In genomic region chr17:62986549-62986948, GRCh38 we compare ENCODE assay signal across 24 cellular contexts.
"Had no signal": no experiment of that assay in that cellular context is flagged by ENCODE, and none has a peak within 500 bp of the region (broad histone marks: within the 10 kb centered on the region; RNA-seq: fewer than 3 reads in every experiment).

No MANE protein-coding gene starts in this region.

- H3K9me3 ChIP-seq: body of pancreas, gastrocnemius medialis had no signal

- ATAC-seq: body of pancreas; effector memory CD8-positive, alpha-beta T cell; gastrocnemius medialis; natural killer cell had no signal

- DNase-seq: activated CD4-positive, alpha-beta T cell treated with anti-CD3 and anti-CD28 coated beads for 4 hours; activated CD4-positive, alpha-beta T cell treated with anti-CD3 and anti-CD28 coated beads, Interleukin-2, amount 50 U/mL, for 48 hours; activated CD8-positive, alpha-beta memory T cell treated with anti-CD3 and anti-CD28 coated beads for 24 hours; activated effector memory CD4-positive, alpha-beta T cell treated with anti-CD3 and anti-CD28 coated beads, Interleukin-2, amount 50 U/mL, for 16 hours; activated naive CD4-positive, alpha-beta T cell treated with anti-CD3 and anti-CD28 coated beads for 36 hours; activated naive CD8-positive, alpha-beta T cell treated with anti-CD3 and anti-CD28 coated beads for 36 hours; adrenal gland; aorta; body of pancreas; cortex of kidney; effector memory CD8-positive, alpha-beta T cell; gastrocnemius medialis; head of caudate nucleus; hippocampal formation; midbrain; natural killer cell; spleen; stimulated activated naive CD4-positive, alpha-beta T cell treated with Interleukin-2 at 50 U/mL for 16 hours; T-helper 9 cell had no signal

- H3K4me3 ChIP-seq: adrenal gland, body of pancreas, gastrocnemius medialis, neural progenitor cell, right atrium auricular region, spleen, tibial nerve had no signal

- H3K4me1 ChIP-seq: adrenal gland, body of pancreas, gastrocnemius medialis, neural progenitor cell, right atrium auricular region, spleen, tibial nerve had no signal

- H3K36me3 ChIP-seq: adrenal gland, gastrocnemius medialis, neural progenitor cell, right atrium auricular region, spleen had no signal

- H3K27ac ChIP-seq: adrenal gland, body of pancreas, gastrocnemius medialis, neural progenitor cell, right atrium auricular region, spleen, tibial nerve, VCaP had no signal

- H3K27me3 ChIP-seq: adrenal gland, body of pancreas, gastrocnemius medialis, neural progenitor cell, right atrium auricular region, spleen, tibial nerve had no signal

- FAIRE-seq: TTC549 had no signal
